13 cellular contexts compared by ENCODE assay signal in genomic region chr1:78688701-78689100, GRCh38.
DNase-seq lines count a peak whose midpoint lies in the region; ATAC-seq and TF ChIP-seq lines count a peak whose summit lies in the region.
"Had no signal": no experiment of that assay in that cellular context is flagged by ENCODE, and none has a peak within 500 bp of the region (broad histone marks: within the 10 kb centered on the region; RNA-seq: fewer than 3 reads in every experiment).

No MANE protein-coding gene starts in this region.

- POLR2A ChIA-PET in HEK293 (lab: Yijun Ruan, JAX), result no interaction called here

- no peaks in the 10 kb centered on the region for H3K9me3 Mint-ChIP-seq in effector memory CD8-positive, alpha-beta T cell
- H3K9me3 Mint-ChIP-seq: memory B cell had no signal

- no peak overlapping the region for H3K27ac Mint-ChIP-seq in effector memory CD8-positive, alpha-beta T cell
- H3K27ac Mint-ChIP-seq: memory B cell had no signal

- H3K36me3 ChIP-seq in HEK293 (ENCODE audit: control insufficient read depth in 2 of 2, insufficient read depth in 1 of 2, low read length in 2 of 2), result no peaks in the 10 kb centered on the region
- H3K36me3 ChIP-seq: uterus had no signal

- no peaks in the 10 kb centered on the region for H3K4me1 ChIP-seq in HEK293 (ENCODE audit: control insufficient read depth, insufficient read depth, low read length)
- H3K4me1 ChIP-seq: uterus had no signal

- peaks cover 5 to 19% of the 10 kb centered on the region in 2 donors for H3K27me3 Mint-ChIP-seq in effector memory CD8-positive, alpha-beta T cell

- CTCF ChIA-PET in HEK293 (lab: Yijun Ruan, JAX), result no interaction called here

- H3K9me3 ChIP-seq in HEK293 (ENCODE audit: control insufficient read depth, insufficient read depth, low read depth, low read length), result no peaks in the 10 kb centered on the region
- H3K9me3 ChIP-seq: uterus had no signal

- DNase-seq in AG08396 (ENCODE audit: low spot score), result peak; percentile 9
- DNase-seq in amniotic epithelial cell (ENCODE audit: low read depth), result peak; percentile 74
- peak; percentile 66 for DNase-seq in iris pigment epithelial cell (ENCODE audit: low read depth)
- DNase-seq in effector memory CD8-positive, alpha-beta T cell, result no peak
- no peak for DNase-seq in NOMO-1 treated with DMSO at 0.1 percent for 48 hours (lab: John Stamatoyannopoulos, UW; ENCODE audit: unreplicated experiment)
- DNase-seq: NCI-H2081; stimulated activated CD4-positive, alpha-beta T cell treated with anti-CD3 and anti-CD28 coated beads, Interleukin-4, amount 100 ng/mL, for 1 hour; uterus had no signal

- H3K4me3 Mint-ChIP-seq in effector memory CD8-positive, alpha-beta T cell, result no peak overlapping the region
- H3K4me3 Mint-ChIP-seq: memory B cell had no signal

- no peak overlapping the region for H3K4me3 ChIP-seq in HEK293 (ENCODE audit: low read depth, low read length)
- H3K4me3 ChIP-seq: uterus had no signal

- no peaks in the 10 kb centered on the region for H3K36me3 Mint-ChIP-seq in effector memory CD8-positive, alpha-beta T cell (ENCODE audit: insufficient read depth)
- H3K36me3 Mint-ChIP-seq: brain, memory B cell had no signal

- H3K4me1 Mint-ChIP-seq in effector memory CD8-positive, alpha-beta T cell (ENCODE audit: low read depth in 2 of 2), result no peaks in the 10 kb centered on the region
- H3K4me1 Mint-ChIP-seq: memory B cell had no signal

- H3K27ac ChIP-seq in HEK293 (ENCODE audit: extremely low read depth, low read depth, low read length), result no peak overlapping the region
- H3K27ac ChIP-seq: uterus had no signal

- no peak for TF ChIP-seq CTCF in HEK293 (tag by site-specific recombination; IDR thresholded peaks at IDR 0.05)

- ATAC-seq in HG02885 (IDR thresholded peaks at IDR 0.05; ENCODE audit: poor library complexity, unreplicated experiment) (no peak), GM19467 (IDR thresholded peaks at IDR 0.05; ENCODE audit: unreplicated experiment) (no peak)
- ATAC-seq in effector memory CD8-positive, alpha-beta T cell (replicated peaks), result no peak

TF ChIP-seq in HEK293, 187 proteins besides CTCF, POLR2A, EP300 and RAD21:
- TF ChIP-seq ZNF654 (tag by site-specific recombination; IDR thresholded peaks at IDR 0.05; ENCODE audit: low read depth), result peak; percentile 73
- TF ChIP-seq GLI4 (tag by site-specific recombination; IDR thresholded peaks at IDR 0.05), result no peak

Comparison
In these comparisons a context has a peak if more than half of its experiments do, and no peak if none do; other contexts are left out.
1. DNase-seq: peak in AG08396 (single experiment), amniotic epithelial cell (single experiment) and iris pigment epithelial cell (single experiment); none in effector memory CD8-positive, alpha-beta T cell (0 of 3) and NOMO-1 treated with DMSO at 0.1 percent for 48 hours (single experiment).